29 cellular contexts compared by ENCODE assay signal in the genomic region with DNA sequence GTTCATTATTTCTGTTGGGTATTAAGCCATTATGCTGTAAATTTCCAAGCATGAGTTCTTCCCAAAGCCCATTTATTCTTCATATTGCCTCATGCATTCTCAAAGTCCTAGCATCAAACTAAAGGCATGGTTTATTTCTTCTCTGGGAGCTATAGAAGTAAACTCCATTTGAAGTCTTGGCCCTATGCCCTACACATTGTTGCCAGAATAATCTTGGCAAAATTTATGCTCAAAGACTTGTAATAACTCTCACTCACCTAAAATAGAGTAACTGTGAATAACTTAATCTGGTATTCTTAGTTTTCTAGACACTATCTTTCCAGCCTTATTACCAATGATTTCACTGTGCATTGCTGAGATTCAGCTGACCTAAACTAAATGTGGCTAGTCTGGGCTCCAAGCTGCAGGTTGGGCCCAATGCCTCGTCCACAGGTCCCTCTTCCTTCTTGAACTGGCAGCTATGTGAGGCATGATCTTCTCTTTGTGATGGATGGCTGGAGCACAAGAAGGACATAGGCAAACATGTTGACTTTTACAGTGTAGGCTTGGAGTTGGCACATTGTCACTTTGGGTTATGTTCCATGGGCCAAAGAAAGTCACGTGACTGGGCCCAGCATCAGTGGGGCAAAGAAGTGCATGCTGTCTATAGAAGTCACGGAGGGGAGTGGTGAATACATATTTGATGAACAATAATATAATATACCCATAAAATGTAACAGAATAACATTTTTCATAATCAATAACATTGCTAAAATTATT.
"Had no signal": no experiment of that assay in that cellular context is flagged by ENCODE, and none has a peak within 500 bp of the region (broad histone marks: within the 10 kb centered on the region; RNA-seq: fewer than 3 reads in every experiment).

No MANE protein-coding gene starts in this region.

- H3K27ac ChIP-seq: body of pancreas, esophagus muscularis mucosa, VCaP had no signal

- H3K36me3 ChIP-seq: esophagus muscularis mucosa had no signal

- ATAC-seq: activated CD8-positive, alpha-beta T cell treated with anti-CD3 and anti-CD28 coated beads for 36 hours; activated T-cell treated with anti-CD3 and anti-CD28 coated beads, Interleukin-2, amount 50 U/mL, for 4 hours; activated T-helper 17 cell treated with anti-CD3 and anti-CD28 coated beads, Interleukin-2, amount 50 U/mL, for 72 hours; body of pancreas; effector memory CD8-positive, alpha-beta T cell; T-helper 17 cell; WTC11 had no signal

- H3K9me3 ChIP-seq: body of pancreas, esophagus muscularis mucosa had no signal

- H3K27me3 ChIP-seq: body of pancreas, esophagus muscularis mucosa had no signal

- FAIRE-seq: colon, frontal cortex had no signal

- DNase-seq: activated CD4-positive, alpha-beta T cell treated with anti-CD3 and anti-CD28 coated beads for 48 hours; activated CD4-positive, alpha-beta T cell treated with anti-CD3 and anti-CD28 coated beads, Interleukin-2, amount 50 U/mL, for 1 hour; activated CD4-positive, alpha-beta T cell treated with anti-CD3 and anti-CD28 coated beads, Interleukin-2, amount 50 U/mL, for 48 hours; activated CD8-positive, alpha-beta memory T cell treated with anti-CD3 and anti-CD28 coated beads for 24 hours; activated CD8-positive, alpha-beta T cell treated with anti-CD3 and anti-CD28 coated beads for 36 hours; activated effector memory CD4-positive, alpha-beta T cell treated with Interleukin-2 at 50 U/mL for 16 hours; activated gamma-delta T cell treated with Interleukin-2 at 50 U/mL for 16 hours; activated naive CD4-positive, alpha-beta T cell treated with anti-CD3 and anti-CD28 coated beads, Interleukin-2, amount 50 U/mL, for 16 hours; activated naive CD4-positive, alpha-beta T cell treated with Interleukin-2 at 50 U/mL for 16 hours; activated T-cell treated with anti-CD3 and anti-CD28 coated beads, Interleukin-2, amount 50 U/mL, for 4 hours; amniotic stem cell; body of pancreas; caudate nucleus; cortex of kidney; dermis blood vessel endothelial cell; effector CD4-positive, alpha-beta T cell; effector memory CD8-positive, alpha-beta T cell; erythroblast; foreskin fibroblast; head of caudate nucleus; T-helper 1 cell; T-helper 17 cell; T1000 had no signal

- H3K4me3 ChIP-seq: body of pancreas, esophagus muscularis mucosa had no signal
